8 cellular contexts compared by ENCODE assay signal in the genomic region with DNA sequence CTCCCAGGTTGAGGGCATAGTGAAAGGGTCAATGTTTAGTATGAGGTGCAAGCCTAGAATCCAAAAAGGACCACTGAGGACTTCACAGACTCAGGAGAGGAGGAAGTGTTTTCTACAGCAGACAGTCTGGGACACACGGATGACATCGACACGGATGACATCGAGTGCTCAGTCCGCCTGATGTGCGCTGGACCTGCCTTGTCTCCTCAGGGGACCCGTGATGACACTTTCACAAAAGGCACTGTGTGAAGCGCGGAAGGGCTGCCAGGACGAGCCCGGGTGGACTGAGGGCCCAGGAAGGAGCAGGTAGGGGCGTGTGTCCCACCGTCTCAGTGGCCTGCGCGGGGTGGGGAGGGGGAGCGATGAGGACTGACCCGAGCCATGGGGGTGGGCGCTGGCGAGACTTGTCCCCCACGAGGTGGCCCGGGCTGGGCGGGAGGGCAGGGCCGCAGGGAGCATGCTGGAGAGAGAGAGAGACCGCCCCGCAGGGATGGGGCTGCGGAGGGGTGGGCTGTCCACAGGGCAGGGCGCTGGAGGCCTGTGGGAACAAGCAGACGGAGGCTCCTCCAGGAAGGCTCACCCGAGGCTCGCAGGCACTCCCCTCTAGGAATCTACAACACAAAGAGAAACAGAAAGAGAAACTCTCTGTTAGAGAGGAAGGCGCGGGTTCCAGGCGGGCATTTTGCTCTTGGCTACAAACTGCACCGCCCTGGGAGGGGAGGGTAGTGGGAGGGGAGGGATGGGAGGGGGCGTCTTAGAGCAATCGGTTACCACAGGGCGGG. TPM values are rescaled to one million over a fixed set of nuclear protein-coding genes. Genes with fewer than 3 reads are reported as not detected.
A peak's percentile ranks its signal among the peaks of the same experiment; 100 is the strongest.
DNase-seq lines count a peak whose midpoint lies in the region; ATAC-seq and TF ChIP-seq lines count a peak whose summit lies in the region.

No MANE protein-coding gene starts in this region.

- no peak for ATAC-seq in GM18873 (IDR thresholded peaks at IDR 0.05; ENCODE audit: low FRiP score, unreplicated experiment)
- no peak for ATAC-seq in GM18505 (IDR thresholded peaks at IDR 0.05; ENCODE audit: unreplicated experiment)

- WGBS in suprapubic skin = 73% methylated on average over 25 of the region's 37 CpGs

- H3K27ac ChIP-seq in suprapubic skin = no peak overlapping the region

- TF ChIP-seq EP300 in suprapubic skin (IDR thresholded peaks at IDR 0.05) = no peak

- peaks cover 25% of the 10 kb centered on the region for H3K36me3 ChIP-seq in suprapubic skin

- H3K27me3 ChIP-seq in suprapubic skin = no peaks in the 10 kb centered on the region

- no peaks in the 10 kb centered on the region for H3K9me3 ChIP-seq in suprapubic skin

- H3K4me1 ChIP-seq in suprapubic skin = peaks cover 23% of the 10 kb centered on the region

- TF ChIP-seq POLR2A in suprapubic skin (IDR thresholded peaks at IDR 0.05) = no peak
- no peak for TF ChIP-seq POLR2A in GM18505 (IDR thresholded peaks at IDR 0.05; ENCODE audit: borderline replicate concordance, extremely low read depth, insufficient read depth, insufficient read length)

- DNase-seq in MV-4-11 (lab: John Stamatoyannopoulos, UW) (peak; percentile 89), activated T-cell treated with anti-CD3 and anti-CD28 coated beads for 4 hours (peak; percentile 56), islet precursor cell (peak; percentile 65), suprapubic skin (ENCODE audit: low spot score in 2 of 2) (no peak), UCSD-AML1 (lab: John Stamatoyannopoulos, UW; ENCODE audit: unreplicated experiment) (no peak), NCI-H345 treated with DMSO at 0.1 percent for 48 hours (lab: John Stamatoyannopoulos, UW; ENCODE audit: unreplicated experiment) (no peak)

- no peak for TF ChIP-seq CTCF in suprapubic skin (IDR thresholded peaks at IDR 0.05)

- H3K4me3 ChIP-seq in suprapubic skin = peak overlapping the region; percentile 28

RNA-seq across cellular contexts. Expression of a gene that starts 54.9 kb away (rescaled TPM):
- 10 to 100 TPM; 22.6 to 51.4 (median 34.4) TPM for total RNA-seq in suprapubic skin

RNA-seq across cellular contexts. Expression of a gene that starts 55.1 kb away (rescaled TPM):
- 10 to 100 TPM; 32.7 to 71.9 (median 43.7) TPM for total RNA-seq in suprapubic skin

Comparison
In these comparisons a context has a peak if more than half of its experiments do, and no peak if none do; other contexts are left out.
1. DNase-seq: peak in MV-4-11 (single experiment), activated T-cell treated with anti-CD3 and anti-CD28 coated beads for 4 hours (single experiment) and islet precursor cell (single experiment); none in suprapubic skin (0 of 2), UCSD-AML1 (single experiment) and NCI-H345 treated with DMSO at 0.1 percent for 48 hours (single experiment).